ENCODE assay signal across 8 cellular contexts in the genomic region with DNA sequence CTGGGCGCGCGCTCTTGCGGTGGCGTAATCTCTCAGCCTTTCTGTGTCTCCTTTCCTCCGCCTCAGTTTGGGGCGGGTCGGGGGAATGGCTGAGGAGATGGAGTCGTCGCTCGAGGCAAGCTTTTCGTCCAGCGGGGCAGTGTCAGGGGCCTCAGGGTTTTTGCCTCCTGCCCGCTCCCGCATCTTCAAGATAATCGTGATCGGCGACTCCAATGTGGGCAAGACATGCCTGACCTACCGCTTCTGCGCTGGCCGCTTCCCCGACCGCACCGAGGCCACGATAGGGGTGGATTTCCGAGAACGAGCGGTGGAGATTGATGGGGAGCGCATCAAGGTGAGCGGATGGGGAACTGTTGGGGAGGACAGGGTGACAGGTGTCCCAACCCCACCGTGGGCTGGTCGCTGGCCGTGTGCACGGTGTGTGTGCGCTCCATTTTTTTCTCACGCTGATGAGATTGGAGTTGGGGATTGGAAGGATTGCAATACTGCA. TPM values are rescaled to one million over a fixed set of nuclear protein-coding genes. Genes with fewer than 3 reads are reported as not detected.
A peak's percentile ranks its signal among the peaks of the same experiment; 100 is the strongest.
DNase-seq lines count a peak whose midpoint lies in the region; ATAC-seq and TF ChIP-seq lines count a peak whose summit lies in the region.

A gene (plus strand): TSS at position 11 of the 490 bp plus-strand sequence. CDS start 75 bp downstream, at position 86.

- peak within 1 kb of the TSS; percentile 100 for H3K27ac ChIP-seq in 22Rv1

- peak within 1 kb of the TSS; percentile 96 for H3K4me3 ChIP-seq in fibroblast of pulmonary artery (replicated peaks; ENCODE audit: low read depth, low read length)

- H3K27me3 Mint-ChIP-seq in T-helper 17 cell = no peaks in the 10 kb centered on the region

- DNase-seq in T-helper 17 cell (no peak), fibroblast of pulmonary artery (ENCODE audit: low read depth) (peak; percentile 92), omental fat pad (ENCODE audit: low spot score) (no peak), D341Med (ENCODE audit: low spot score) (no peak)

- peak within 1 kb of the TSS; percentile 96 for H3K27ac Mint-ChIP-seq in T-helper 17 cell

- TF ChIP-seq CTCF in 22Rv1 (IDR thresholded peaks at IDR 0.05) (no peak), fibroblast of pulmonary artery (IDR thresholded peaks at IDR 0.05; ENCODE audit: low read length, missing control alignments) (no peak), omental fat pad (IDR thresholded peaks at IDR 0.05) (no peak)

- peak within 1 kb of the TSS; percentile 97 for H3K4me3 Mint-ChIP-seq in T-helper 17 cell

- H3K4me1 Mint-ChIP-seq in T-helper 17 cell = peaks cover 55% of the 10 kb centered on the region

- ATAC-seq in GM18499 (IDR thresholded peaks at IDR 0.05; ENCODE audit: insufficient read depth, unreplicated experiment) (peak; percentile 2), HG03066 (IDR thresholded peaks at IDR 0.05; ENCODE audit: low read depth, unreplicated experiment) (peak; percentile 7), T-helper 17 cell (no peak), omental fat pad (ENCODE audit: low FRiP score) (peak; percentile 7), HG03469 (IDR thresholded peaks at IDR 0.05; ENCODE audit: unreplicated experiment) (no peak)

- peaks cover 4% of the 10 kb centered on the region for H3K36me3 Mint-ChIP-seq in T-helper 17 cell (ENCODE audit: low read depth)

- no peaks in the 10 kb centered on the region for H3K9me3 ChIP-seq in T-helper 17 cell (ENCODE audit: control insufficient read depth, low read length, poor library complexity, severe bottlenecking)

RNA-seq across cellular contexts. Expression of the gene that starts here (rescaled TPM):
- total RNA-seq in T-helper 17 cell = 10 to 100 TPM; 19.9 to 20.1 TPM
- total RNA-seq in omental fat pad = 10 to 100 TPM in 2 of 4 donors, 1 to 10 TPM in 2; 7.4 to 14.8 (median 10.6) TPM

Comparison
In these comparisons a context has a peak if more than half of its experiments do, and no peak if none do; other contexts are left out.
1. ATAC-seq: peak in GM18499 (single experiment), HG03066 (single experiment) and omental fat pad (single experiment); none in T-helper 17 cell (single experiment) and HG03469 (single experiment).